ENCODE assay signal across 1 cellular context in genomic region chr12:4272014-4272975, GRCh38.
TF ChIP-seq lines count a peak whose summit lies in the region.

No MANE protein-coding gene starts in this region.

TF ChIP-seq in HEK293, 187 proteins besides CTCF, POLR2A, EP300 and RAD21 (continued from another document and continues in another):
- TF ChIP-seq ZBTB49 (tag by site-specific recombination; IDR thresholded peaks at IDR 0.05; ENCODE audit: low read depth) (no peak), ZNF571 (tag by site-specific recombination; IDR thresholded peaks at IDR 0.05) (no peak), OVOL3 (tag by site-specific recombination; IDR thresholded peaks at IDR 0.05) (no peak), ZNF18 (tag by site-specific recombination; IDR thresholded peaks at IDR 0.05) (no peak), AEBP2 (tag by site-specific recombination; IDR thresholded peaks at IDR 0.05; ENCODE audit: borderline replicate concordance) (no peak), ZNF785 (tag by site-specific recombination; IDR thresholded peaks at IDR 0.05) (0 out of 2 replicates have a peak, but pooled peaks have one; percentile 22), KLF16 (tag by site-specific recombination; IDR thresholded peaks at IDR 0.05) (peak; percentile 71), ZNF747 (tag by site-specific recombination; IDR thresholded peaks at IDR 0.05) (no peak), BCL11A (tag by site-specific recombination; IDR thresholded peaks at IDR 0.05; ENCODE audit: low read depth) (peak; percentile 42; the same call in 1 of the 2 replicates), SP7 (tag by site-specific recombination; IDR thresholded peaks at IDR 0.05) (peak; percentile 87), IKZF3 (tag by site-specific recombination; IDR thresholded peaks at IDR 0.05) (peak; percentile 29; the same call in 1 of the 2 replicates), ZNF555 (tag by site-specific recombination; conservative IDR thresholded peaks at IDR 0.05) (no peak), ZNF76 (tag by site-specific recombination; IDR thresholded peaks at IDR 0.05; ENCODE audit: borderline replicate concordance, low read depth) (peak; percentile 70), ZNF157 (tag by site-specific recombination; IDR thresholded peaks at IDR 0.05) (no peak), ZBTB17 (tag by site-specific recombination; IDR thresholded peaks at IDR 0.05) (peak; percentile 95), ZNF776 (tag by site-specific recombination; IDR thresholded peaks at IDR 0.05; ENCODE audit: borderline replicate concordance) (no peak), ZNF510 (tag by site-specific recombination; IDR thresholded peaks at IDR 0.05; ENCODE audit: insufficient replicate concordance) (no peak), ZNF423 (tag by site-specific recombination; IDR thresholded peaks at IDR 0.05) (peak; percentile 85), ZNF394 (tag by site-specific recombination; IDR thresholded peaks at IDR 0.05; ENCODE audit: borderline replicate concordance) (peak; percentile 45; the same call in 1 of the 2 replicates), ZBTB6 (tag by site-specific recombination; IDR thresholded peaks at IDR 0.05) (no peak), ZBTB21 (tag by site-specific recombination; IDR thresholded peaks at IDR 0.05) (peak; percentile 48; the same call in 1 of the 2 replicates), ZNF530 (tag by site-specific recombination; IDR thresholded peaks at IDR 0.05; ENCODE audit: low read depth) (no peak), ZNF670 (tag by site-specific recombination; IDR thresholded peaks at IDR 0.05; ENCODE audit: low read depth) (no peak), PRDM2 (tag by site-specific recombination; IDR thresholded peaks at IDR 0.05; ENCODE audit: borderline replicate concordance) (peak; percentile 62; the same call in 1 of the 2 replicates), ZNF416 (tag by site-specific recombination; IDR thresholded peaks at IDR 0.05) (no peak), ZNF585B (tag by site-specific recombination; IDR thresholded peaks at IDR 0.05) (no peak), PRDM6 (tag by site-specific recombination; IDR thresholded peaks at IDR 0.05) (no peak), ZNF366 (tag by site-specific recombination; conservative IDR thresholded peaks at IDR 0.05) (peak; percentile 81), ZNF10 (tag by site-specific recombination; IDR thresholded peaks at IDR 0.05) (peak; percentile 69; the same call in 1 of the 2 replicates), REST (tag by site-specific recombination; IDR thresholded peaks at IDR 0.05) (no peak), ZNF48 (tag by site-specific recombination; IDR thresholded peaks at IDR 0.05) (no peak), KLF1 (tag by site-specific recombination; IDR thresholded peaks at IDR 0.05) (peak; percentile 77), ZNF426 (tag by site-specific recombination; IDR thresholded peaks at IDR 0.05) (no peak), MZF1 (tag by site-specific recombination; IDR thresholded peaks at IDR 0.05; ENCODE audit: borderline replicate concordance) (peak; percentile 71; the same call in 1 of the 2 replicates), ZNF488 (tag by site-specific recombination; IDR thresholded peaks at IDR 0.05) (no peak), RBAK (tag by site-specific recombination; IDR thresholded peaks at IDR 0.05) (no peak), ZNF302 (tag by site-specific recombination; IDR thresholded peaks at IDR 0.05; ENCODE audit: low read depth) (no peak), ZNF501 (tag by site-specific recombination; IDR thresholded peaks at IDR 0.05) (peak; percentile 92), ZNF626 (tag by site-specific recombination; IDR thresholded peaks at IDR 0.05) (no peak), ZBTB20 (tag by site-specific recombination; IDR thresholded peaks at IDR 0.05) (peak; percentile 87), ZNF37A (tag by site-specific recombination; IDR thresholded peaks at IDR 0.05) (no peak), KLF8 (tag by site-specific recombination; IDR thresholded peaks at IDR 0.05) (peak; percentile 80; the same call in 1 of the 2 replicates), KLF9 (tag by site-specific recombination; IDR thresholded peaks at IDR 0.05; ENCODE audit: low read depth) (peak; percentile 48), GLIS2 (tag by site-specific recombination; IDR thresholded peaks at IDR 0.05) (peak; percentile 95), ZNF658 (tag by site-specific recombination; IDR thresholded peaks at IDR 0.05) (no peak), ZNF707 (tag by site-specific recombination; IDR thresholded peaks at IDR 0.05) (no peak), ZNF2 (tag by site-specific recombination; IDR thresholded peaks at IDR 0.05) (peak; percentile 74; the same call in 1 of the 2 replicates), PRDM1 (tag by site-specific recombination; IDR thresholded peaks at IDR 0.05) (peak; percentile 62), ZNF830 (tag by site-specific recombination; IDR thresholded peaks at IDR 0.05; ENCODE audit: low read depth) (no peak)
